ENCODE assay signal across 14 cellular contexts in the genomic region with DNA sequence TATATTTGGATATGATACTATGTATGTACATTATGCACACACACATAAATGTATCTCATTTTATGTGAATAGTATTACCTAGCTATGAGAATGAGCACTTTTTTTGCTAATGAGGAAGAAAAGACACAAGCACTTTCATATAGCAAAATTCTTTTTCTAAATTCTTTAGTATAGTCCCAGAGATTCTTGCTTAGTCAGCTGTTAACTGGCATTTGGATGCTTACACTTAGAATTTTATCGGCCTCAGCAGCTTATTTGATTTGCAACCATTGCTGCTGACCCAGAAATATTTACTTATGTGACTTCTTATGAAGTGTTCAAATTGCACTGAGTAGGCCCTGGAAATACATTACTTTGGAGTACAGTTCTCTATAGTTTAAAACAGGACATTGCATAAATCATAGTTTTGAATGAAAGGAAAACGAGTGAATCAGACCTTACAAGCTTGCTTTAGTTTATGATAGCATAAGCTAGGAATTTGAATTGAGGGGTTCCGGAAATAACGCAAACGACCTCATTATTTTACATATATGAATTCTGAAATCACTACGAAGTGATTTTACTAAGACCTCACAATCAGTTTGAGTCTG.
DNase-seq lines count a peak whose midpoint lies in the region; ATAC-seq and TF ChIP-seq lines count a peak whose summit lies in the region.
"Had no signal": no experiment of that assay in that cellular context is flagged by ENCODE, and none has a peak within 500 bp of the region (broad histone marks: within the 10 kb centered on the region; RNA-seq: fewer than 3 reads in every experiment).

No MANE protein-coding gene starts in this region.

- no peak overlapping the region for H3K4me2 ChIP-seq in fibroblast of lung (ENCODE audit: extremely low read depth, insufficient read depth, low read length)

- 92 to 94% (median 93%) methylated on average over 6 of the region's 6 CpGs for WGBS in ovary, 3 donors

- no peaks in the 10 kb centered on the region for H3K4me1 ChIP-seq in fibroblast of lung (ENCODE audit: control insufficient read depth, extremely low read depth, insufficient read depth, low read length)
- no peaks in the 10 kb centered on the region for H3K4me1 ChIP-seq in ovary (ENCODE audit: insufficient read depth)
- H3K4me1 ChIP-seq in gastrocnemius medialis = no peaks in the 10 kb centered on the region

- H3K4me3 ChIP-seq in SK-N-MC (peak overlapping the region; percentile 71), fibroblast of lung (replicated peaks in 1 of 4; ENCODE audit: control extremely low read depth in 1 of 4, insufficient read depth in 1 of 4, low read depth in 3 of 4, low read length in 4 of 4) (no peak overlapping the region), ovary (no peak overlapping the region), gastrocnemius medialis (no peak overlapping the region)
- H3K4me3 ChIP-seq: BLaER1 treated with 17β-estradiol and CSF1 and Interleukin-3, amounts not matched to agents 10 nM and 100 nM; K562 had no signal

- TF ChIP-seq POLR2A in ovary (IDR thresholded peaks at IDR 0.05) (no peak), gastrocnemius medialis (IDR thresholded peaks at IDR 0.05) (no peak)

- no peaks in the 10 kb centered on the region for H3K9me3 ChIP-seq in SK-N-MC (ENCODE audit: low read depth, low read length)
- no peaks in the 10 kb centered on the region for H3K9me3 ChIP-seq in fibroblast of lung (ENCODE audit: control insufficient read depth, insufficient read depth, low read depth, low read length)
- H3K9me3 ChIP-seq in ovary = no peaks in the 10 kb centered on the region
- no peaks in the 10 kb centered on the region for H3K9me3 ChIP-seq in gastrocnemius medialis
- H3K9me3 ChIP-seq: BLaER1 treated with 17β-estradiol and CSF1 and Interleukin-3, amounts not matched to agents 10 nM and 100 nM had no signal

- in situ Hi-C loops in gastrocnemius medialis (cut with MboI; ENCODE audit: low sequenced_read_pairs in 4 of 4) = no loop called here

- no peaks in the 10 kb centered on the region for H4K20me1 ChIP-seq in fibroblast of lung (ENCODE audit: control insufficient read depth, extremely low read depth, insufficient read depth, low read length)
- H4K20me1 ChIP-seq: BLaER1 treated with 17β-estradiol and CSF1 and Interleukin-3, amounts not matched to agents 10 nM and 100 nM had no signal

- H3K79me2 ChIP-seq in fibroblast of lung (ENCODE audit: control insufficient read depth, insufficient read depth, low read length) = no peaks in the 10 kb centered on the region

- TF ChIP-seq CTCF in fibroblast of lung (conservative IDR thresholded peaks at IDR 0.05 in 1 of 2, IDR thresholded peaks at IDR 0.05 in 1 of 2; ENCODE audit: low read depth in 1 of 2, low read length in 2 of 2) = no peak
- TF ChIP-seq CTCF in ovary (IDR thresholded peaks at IDR 0.05) = no peak
- TF ChIP-seq CTCF in gastrocnemius medialis (IDR thresholded peaks at IDR 0.05 in 4 of 5, conservative IDR thresholded peaks at IDR 0.05 in 1 of 5) = no peak

- H3K27me3 ChIP-seq in fibroblast of lung (ENCODE audit: control insufficient read depth, insufficient read depth, low read length) = no peaks in the 10 kb centered on the region
- H3K27me3 ChIP-seq in ovary = no peaks in the 10 kb centered on the region
- H3K27me3 ChIP-seq in gastrocnemius medialis = no peaks in the 10 kb centered on the region
- H3K27me3 ChIP-seq: BLaER1 treated with 17β-estradiol and CSF1 and Interleukin-3, amounts not matched to agents 10 nM and 100 nM had no signal

- intact Hi-C loops in ovary (cut with DNase I) (no loop called here), gastrocnemius medialis (cut with DNase I; ENCODE audit: low total_unique reads) (no loop called here)

- TF ChIP-seq EP300 in ovary (IDR thresholded peaks at IDR 0.05) = no peak

- no peak overlapping the region for H2AFZ ChIP-seq in fibroblast of lung (ENCODE audit: low read length)

- H3K27ac ChIP-seq in SK-N-MC (peak overlapping the region; percentile 96), fibroblast of lung (ENCODE audit: insufficient read depth, low read length) (no peak overlapping the region), ovary (no peak overlapping the region), gastrocnemius medialis (no peak overlapping the region)
- H3K27ac ChIP-seq: BLaER1 treated with 17β-estradiol and CSF1 and Interleukin-3, amounts not matched to agents 10 nM and 100 nM had no signal

- peak overlapping the region; percentile 75 for H3K9ac ChIP-seq in SK-N-MC (ENCODE audit: insufficient read length)
- H3K9ac ChIP-seq in fibroblast of lung (ENCODE audit: insufficient read depth, low read length) = no peak overlapping the region
- H3K9ac ChIP-seq: BLaER1 treated with 17β-estradiol and CSF1 and Interleukin-3, amounts not matched to agents 10 nM and 100 nM had no signal

- peak; percentile 84 for DNase-seq in HCEC 1CT
- peak; percentile 50 for DNase-seq in SK-N-MC (ENCODE audit: low read depth, low spot score)
- peak; percentile 11 to 49 for DNase-seq in fibroblast of lung (ENCODE audit: low read depth in 2 of 2)
- DNase-seq in NCI-H524 (lab: John Stamatoyannopoulos, UW) = no peak
- DNase-seq in ovary = no peak
- no peak for DNase-seq in gastrocnemius medialis
- no peak for DNase-seq in iPS-NIHi7 (ENCODE audit: extremely low spot score)
- DNase-seq: NCI-H1436 treated with DMSO at 0.1 percent for 48 hours, NCI-H2081, NCI-H526 treated with DMSO at 0.1 percent for 48 hours, OCI-M1 had no signal

- ATAC-seq in gastrocnemius medialis = no peak
- ATAC-seq: HCT116, K562 had no signal

- H3K36me3 ChIP-seq in SK-N-MC (ENCODE audit: insufficient read depth, low read length) (no peaks in the 10 kb centered on the region), fibroblast of lung (ENCODE audit: control insufficient read depth, insufficient read depth, low read length) (no peaks in the 10 kb centered on the region), ovary (no peaks in the 10 kb centered on the region), gastrocnemius medialis (no peaks in the 10 kb centered on the region)
- H3K36me3 ChIP-seq: BLaER1 treated with 17β-estradiol and CSF1 and Interleukin-3, amounts not matched to agents 10 nM and 100 nM had no signal

Comparison
In these comparisons a context has a peak if more than half of its experiments do, and no peak if none do; other contexts are left out.
1. DNase-seq: peak in HCEC 1CT (single experiment), SK-N-MC (single experiment) and fibroblast of lung (2 of 2); none in NCI-H524 (0 of 2), ovary (0 of 5), gastrocnemius medialis (0 of 2) and iPS-NIHi7 (single experiment).